ENCODE assay signal across 20 cellular contexts in the genomic region with DNA sequence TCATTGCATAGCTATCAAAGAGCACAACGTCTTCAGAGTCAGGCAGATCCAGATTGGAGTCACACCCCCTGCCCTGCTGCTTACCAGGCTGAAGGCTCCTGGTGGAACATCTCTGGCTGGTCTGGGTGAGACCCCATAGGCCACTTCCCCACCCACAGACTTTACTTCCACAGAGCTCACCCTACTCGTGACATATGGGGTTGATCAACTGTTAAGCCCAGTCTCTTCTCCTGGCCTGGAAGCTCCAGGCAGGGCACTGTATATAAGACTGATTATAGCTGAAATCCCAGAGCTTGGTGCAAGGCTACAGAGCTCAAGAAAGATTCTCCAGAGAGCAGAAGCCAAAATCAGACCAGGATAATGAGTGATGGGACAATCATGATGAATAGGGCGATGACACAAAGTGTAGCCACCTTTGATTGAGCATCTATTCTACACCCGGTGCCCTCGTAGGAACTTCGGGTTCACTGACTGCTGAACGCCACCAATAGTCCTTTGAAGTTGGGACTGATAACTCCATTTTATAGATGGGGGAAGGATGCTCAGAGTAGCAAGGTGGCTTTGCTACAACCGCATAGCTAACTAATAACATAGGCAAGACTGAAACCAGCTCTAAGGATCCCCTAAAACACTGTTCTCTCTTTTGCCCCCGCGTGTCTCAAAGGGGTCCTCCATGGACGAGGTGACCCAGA.
DNase-seq lines count a peak whose midpoint lies in the region; ATAC-seq and TF ChIP-seq lines count a peak whose summit lies in the region.
"Had no signal": no experiment of that assay in that cellular context is flagged by ENCODE, and none has a peak within 500 bp of the region (broad histone marks: within the 10 kb centered on the region; RNA-seq: fewer than 3 reads in every experiment).

No MANE protein-coding gene starts in this region.

- ATAC-seq in CD4-positive, CD25-positive, alpha-beta regulatory T cell (ENCODE audit: low read depth in 2 of 2) = peak; percentile 60 to 65
- ATAC-seq in mucosa of descending colon = peak; percentile 58
- no peak for ATAC-seq in GM21576 (IDR thresholded peaks at IDR 0.05; ENCODE audit: unreplicated experiment)
- ATAC-seq: heart right ventricle, Panc1, WTC11 had no signal

- no peaks in the 10 kb centered on the region for H3K36me3 ChIP-seq in CD4-positive, CD25-positive, alpha-beta regulatory T cell (ENCODE audit: control insufficient read depth, insufficient read depth, low read length)
- no peaks in the 10 kb centered on the region for H3K36me3 ChIP-seq in CD8-positive, alpha-beta memory T cell (ENCODE audit: insufficient read depth, low read length)
- H3K36me3 ChIP-seq in mucosa of descending colon (ENCODE audit: low read depth) (no peaks in the 10 kb centered on the region), colonic mucosa (no peaks in the 10 kb centered on the region)
- H3K36me3 ChIP-seq: brain microvascular endothelial cell, heart right ventricle, left ventricle myocardium inferior, neutrophil, upper lobe of right lung had no signal

- peaks cover 31% of the 10 kb centered on the region for H3K4me1 ChIP-seq in CD4-positive, CD25-positive, alpha-beta regulatory T cell (ENCODE audit: control insufficient read depth, insufficient read depth, low read length, poor library complexity, severe bottlenecking)
- peaks cover 31% of the 10 kb centered on the region for H3K4me1 ChIP-seq in CD8-positive, alpha-beta memory T cell (ENCODE audit: insufficient read depth, low read length)
- H3K4me1 ChIP-seq in mucosa of descending colon (ENCODE audit: low read depth) (no peaks in the 10 kb centered on the region), colonic mucosa (no peaks in the 10 kb centered on the region)
- H3K4me1 ChIP-seq: Caco-2, left ventricle myocardium inferior, upper lobe of right lung had no signal

- H3K9me3 Mint-ChIP-seq in CD4-positive, CD25-positive, alpha-beta regulatory T cell = peaks cover 0 to 5% (median 0%) of the 10 kb centered on the region in 7 donors
- no peaks in the 10 kb centered on the region for H3K9me3 Mint-ChIP-seq in CD8-positive, alpha-beta memory T cell
- H3K9me3 Mint-ChIP-seq in activated T-helper 2 cell treated with anti-CD3 and anti-CD28 coated beads, Interferon-gamma antibody, Interleukin-2, Interleukin-4, amounts not matched to agents 10 μg/mL and 5 μg/mL and 100 μg/mL, durations not matched to agents 14 hours and 24 hours and 36 hours = peaks cover 6% of the 10 kb centered on the region

- H3K4me3 Mint-ChIP-seq in CD4-positive, CD25-positive, alpha-beta regulatory T cell = peak overlapping the region; percentile 58 to 90 (median 78)
- H3K4me3 Mint-ChIP-seq in CD8-positive, alpha-beta memory T cell = peak overlapping the region; percentile 7 to 90 (median 85)
- no peak overlapping the region for H3K4me3 Mint-ChIP-seq in activated T-helper 2 cell treated with anti-CD3 and anti-CD28 coated beads, Interferon-gamma antibody, Interleukin-2, Interleukin-4, amounts not matched to agents 10 μg/mL and 5 μg/mL and 100 μg/mL, durations not matched to agents 14 hours and 24 hours and 36 hours (ENCODE audit: low read depth)
- H3K4me3 Mint-ChIP-seq: WTC11 had no signal

- H3K4me3 ChIP-seq in CD4-positive, CD25-positive, alpha-beta regulatory T cell (ENCODE audit: low read depth, low read length) = peak overlapping the region; percentile 51
- H3K4me3 ChIP-seq in CD8-positive, alpha-beta memory T cell (ENCODE audit: low read length) = peak overlapping the region; percentile 11
- H3K4me3 ChIP-seq in mucosa of descending colon (no peak overlapping the region), colonic mucosa (no peak overlapping the region)
- H3K4me3 ChIP-seq: GM23248, heart right ventricle, left ventricle myocardium inferior, upper lobe of right lung had no signal

- no peaks in the 10 kb centered on the region for H3K27me3 Mint-ChIP-seq in CD4-positive, CD25-positive, alpha-beta regulatory T cell
- no peaks in the 10 kb centered on the region for H3K27me3 Mint-ChIP-seq in CD8-positive, alpha-beta memory T cell
- no peaks in the 10 kb centered on the region for H3K27me3 Mint-ChIP-seq in activated T-helper 2 cell treated with anti-CD3 and anti-CD28 coated beads, Interferon-gamma antibody, Interleukin-2, Interleukin-4, amounts not matched to agents 10 μg/mL and 5 μg/mL and 100 μg/mL, durations not matched to agents 14 hours and 24 hours and 36 hours (ENCODE audit: low read depth)

- peak overlapping the region; percentile 71 for H3K27ac ChIP-seq in CD4-positive, CD25-positive, alpha-beta regulatory T cell (ENCODE audit: insufficient read depth, low read length, poor library complexity, severe bottlenecking)
- no peak overlapping the region for H3K27ac ChIP-seq in CD8-positive, alpha-beta memory T cell (ENCODE audit: low read depth, low read length)
- no peak overlapping the region for H3K27ac ChIP-seq in colonic mucosa
- H3K27ac ChIP-seq: brain microvascular endothelial cell, GM23248, left ventricle myocardium inferior, neutrophil, upper lobe of right lung had no signal

- TF ChIP-seq CTCF in mucosa of descending colon (IDR thresholded peaks at IDR 0.05) = no peak
- TF ChIP-seq CTCF in colonic mucosa (IDR thresholded peaks at IDR 0.05) = no peak

- H3K36me3 Mint-ChIP-seq in CD4-positive, CD25-positive, alpha-beta regulatory T cell = peaks cover 3% of the 10 kb centered on the region
- peaks cover 0 to 8% (median 0%) of the 10 kb centered on the region in 3 donors for H3K36me3 Mint-ChIP-seq in CD8-positive, alpha-beta memory T cell
- H3K36me3 Mint-ChIP-seq in activated T-helper 2 cell treated with anti-CD3 and anti-CD28 coated beads, Interferon-gamma antibody, Interleukin-2, Interleukin-4, amounts not matched to agents 10 μg/mL and 5 μg/mL and 100 μg/mL, durations not matched to agents 14 hours and 24 hours and 36 hours (ENCODE audit: low read depth) = no peaks in the 10 kb centered on the region

- H3K27ac Mint-ChIP-seq in CD4-positive, CD25-positive, alpha-beta regulatory T cell = peak overlapping the region; percentile 92 to 98 (median 98)
- peak overlapping the region; percentile 78 to 97 (median 95) for H3K27ac Mint-ChIP-seq in CD8-positive, alpha-beta memory T cell
- peak overlapping the region; percentile 89 for H3K27ac Mint-ChIP-seq in activated T-helper 2 cell treated with anti-CD3 and anti-CD28 coated beads, Interferon-gamma antibody, Interleukin-2, Interleukin-4, amounts not matched to agents 10 μg/mL and 5 μg/mL and 100 μg/mL, durations not matched to agents 14 hours and 24 hours and 36 hours
- H3K27ac Mint-ChIP-seq: WTC11 had no signal

- CTCF ChIA-PET in CD8-positive, alpha-beta memory T cell (lab: Charles Lee) = interaction anchor here (0.8 to 1.5 kb wide), 7 partner anchors 17 to 1006 kb away, joined by 3 to 5 read pairs (median 3); no protein-coding TSS in a partner anchor

- intact Hi-C loops in activated T-helper 2 cell treated with anti-CD3 and anti-CD28 coated beads, Interferon-gamma antibody, Interleukin-2, Interleukin-4, amounts not matched to agents 10 μg/mL and 5 μg/mL and 100 μg/mL, durations not matched to agents 14 hours and 24 hours and 36 hours (cut with micrococcal nuclease) = loop anchor here (5.0 to 10.0 kb wide), 2 partner anchors 49 to 283 kb away; no protein-coding TSS in a partner anchor
- intact Hi-C loops in mucosa of descending colon (cut with DNase I, micrococcal nuclease) (no loop called here), colonic mucosa (cut with DNase I) (no loop called here)

- peaks cover 21 to 62% (median 32%) of the 10 kb centered on the region in 4 donors for H3K4me1 Mint-ChIP-seq in CD4-positive, CD25-positive, alpha-beta regulatory T cell
- H3K4me1 Mint-ChIP-seq in CD8-positive, alpha-beta memory T cell = peaks cover 36 to 46% (median 42%) of the 10 kb centered on the region in 3 donors
- H3K4me1 Mint-ChIP-seq in activated T-helper 2 cell treated with anti-CD3 and anti-CD28 coated beads, Interferon-gamma antibody, Interleukin-2, Interleukin-4, amounts not matched to agents 10 μg/mL and 5 μg/mL and 100 μg/mL, durations not matched to agents 14 hours and 24 hours and 36 hours (ENCODE audit: low read depth) = peaks cover 46% of the 10 kb centered on the region

- POLR2A ChIA-PET in CD8-positive, alpha-beta memory T cell (lab: Charles Lee) = interaction anchor here (0.6 to 1.2 kb wide), 2 partner anchors 208 to 1203 kb away, joined by 3 read pairs; no protein-coding TSS in a partner anchor

- DNase-seq in CD4-positive, CD25-positive, alpha-beta regulatory T cell = peak in 1 of 3 donors; percentile 16
- DNase-seq in CD8-positive, alpha-beta memory T cell = no peak
- no peak for DNase-seq in activated T-helper 2 cell treated with anti-CD3 and anti-CD28 coated beads, Interferon-gamma antibody, Interleukin-2, Interleukin-4, amounts not matched to agents 10 μg/mL and 5 μg/mL and 100 μg/mL, durations not matched to agents 14 hours and 24 hours and 36 hours (ENCODE audit: low spot score)
- DNase-seq in mucosa of descending colon (no peak), colonic mucosa (no peak)
- no peak for DNase-seq in stimulated activated CD4-positive, alpha-beta T cell treated with anti-CD3 and anti-CD28 coated beads, Interleukin-12 subunit alpha, Interleukin-12 subunit beta, amount 100 ng/mL, for 4 hours
- DNase-seq: brain microvascular endothelial cell; Caco-2; GM23248; heart right ventricle; KG1; left ventricle myocardium inferior; NCI-H2029 treated with DMSO at 0.1 percent for 48 hours; NCI-H510A treated with DMSO at 0.1 percent for 48 hours; NK-92 treated with Interleukin-12 subunit alpha and Interleukin-12 subunit beta, amount 100 ng/mL, for 24 hours; upper lobe of right lung had no signal

- H3K9me3 ChIP-seq in CD4-positive, CD25-positive, alpha-beta regulatory T cell (ENCODE audit: control insufficient read depth in 2 of 2, low read length in 2 of 2) = no peaks in the 10 kb centered on the region
- no peaks in the 10 kb centered on the region for H3K9me3 ChIP-seq in CD8-positive, alpha-beta memory T cell (ENCODE audit: low read length)
- H3K9me3 ChIP-seq in mucosa of descending colon (no peaks in the 10 kb centered on the region), colonic mucosa (no peaks in the 10 kb centered on the region)
- H3K9me3 ChIP-seq: Caco-2, neutrophil, upper lobe of right lung had no signal

- no peaks in the 10 kb centered on the region for H3K27me3 ChIP-seq in CD4-positive, CD25-positive, alpha-beta regulatory T cell (ENCODE audit: control insufficient read depth, insufficient read depth, low read length)
- no peaks in the 10 kb centered on the region for H3K27me3 ChIP-seq in CD8-positive, alpha-beta memory T cell (ENCODE audit: insufficient read depth, low read length, poor library complexity, severe bottlenecking)
- no peaks in the 10 kb centered on the region for H3K27me3 ChIP-seq in colonic mucosa
- H3K27me3 ChIP-seq: brain microvascular endothelial cell, neutrophil, upper lobe of right lung had no signal

- no peak overlapping the region for H3K9ac ChIP-seq in colonic mucosa (ENCODE audit: low read depth in 2 of 2, low read length in 2 of 2)
- H3K9ac ChIP-seq: GM23248 had no signal

Comparison
In these comparisons a context has a peak if more than half of its experiments do, and no peak if none do; other contexts are left out.
1. H3K4me3 ChIP-seq: peak in CD4-positive, CD25-positive, alpha-beta regulatory T cell (single experiment) and CD8-positive, alpha-beta memory T cell (single experiment); none in mucosa of descending colon (single experiment) and colonic mucosa (single experiment).
2. Peak in every context shown above with its lines, with median percentiles within 50 percentile points of each other: H3K27ac Mint-ChIP-seq.